ENCODE assay signal across 20 cellular contexts in the genomic region with DNA sequence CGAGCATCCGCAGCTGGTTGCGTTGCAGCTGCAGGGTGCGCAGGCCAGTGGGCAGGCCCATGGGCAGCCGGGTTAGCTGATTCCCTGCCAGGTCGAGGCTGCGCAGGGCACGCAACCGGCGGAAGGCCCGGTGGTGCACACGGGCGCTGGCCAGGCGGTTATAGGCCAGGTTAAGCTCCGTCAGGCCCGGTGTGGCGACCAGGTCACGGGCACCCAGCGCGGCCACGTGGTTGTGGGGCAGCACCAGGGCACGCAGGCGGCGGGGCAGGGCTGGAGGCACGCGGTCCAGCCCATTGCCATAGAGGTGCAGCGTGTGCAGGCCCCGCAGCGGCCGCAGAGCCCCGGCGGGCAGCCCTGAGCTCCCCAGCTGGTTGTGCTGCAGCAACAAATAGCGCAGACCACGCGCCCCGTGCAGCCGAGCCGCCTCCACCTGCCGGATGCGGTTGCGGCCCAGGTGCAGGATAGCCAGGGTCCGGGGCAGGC. TPM values are rescaled to one million over a fixed set of nuclear protein-coding genes. Genes with fewer than 3 reads are reported as not detected.
"Had no signal": no experiment of that assay in that cellular context is flagged by ENCODE, and none has a peak within 500 bp of the region (broad histone marks: within the 10 kb centered on the region; RNA-seq: fewer than 3 reads in every experiment).

No MANE protein-coding gene starts in this region.

- ATAC-seq: activated naive CD8-positive, alpha-beta T cell treated with anti-CD3 and anti-CD28 coated beads, Interleukin-2, amount 50 U/mL, for 24 hours; esophagus mucosa had no signal

- DNase-seq: activated CD4-positive, alpha-beta T cell treated with anti-CD3 and anti-CD28 coated beads, Interleukin-2, amount 10 ng/mL, durations not matched to agents 24 days and 14 days; activated naive CD4-positive, alpha-beta T cell treated with Interleukin-2 at 50 U/mL for 16 hours; activated naive CD8-positive, alpha-beta T cell treated with anti-CD3 and anti-CD28 coated beads, Interleukin-2, amount 50 U/mL, for 24 hours; endodermal cell; foreskin fibroblast; stimulated activated CD4-positive, alpha-beta T cell treated with anti-CD3 and anti-CD28 coated beads, Interleukin-4, amount 100 ng/mL, for 4 hours had no signal

- H3K9me3 ChIP-seq: ascending aorta had no signal

- H3K79me2 ChIP-seq: parathyroid adenoma had no signal

- H3K27me3 ChIP-seq: ascending aorta, neural progenitor cell had no signal

- H3K27ac ChIP-seq: ascending aorta, neural progenitor cell, parathyroid adenoma, VCaP had no signal

- H3K9ac ChIP-seq: neural progenitor cell, parathyroid adenoma had no signal

- H3K36me3 ChIP-seq: neural progenitor cell had no signal

- H2AFZ ChIP-seq: neural progenitor cell, parathyroid adenoma had no signal

- FAIRE-seq: bronchial epithelial cell, islet of Langerhans, urothelium cell line had no signal

- H3K4me1 ChIP-seq: parathyroid adenoma had no signal

- H3K4me3 ChIP-seq: ascending aorta, neural progenitor cell had no signal

- H3K4me2 ChIP-seq: neural progenitor cell had no signal

RNA-seq across cellular contexts. Expression of a gene that starts 5.3 kb away (rescaled TPM):
- total RNA-seq: activated CD4-positive, alpha-beta T cell treated with anti-CD3 and anti-CD28 coated beads, Interleukin-2, amount 10 ng/mL, durations not matched to agents 24 days and 14 days; bronchial epithelial cell; dermis microvascular lymphatic vessel endothelial cell; liver; skeletal muscle tissue had no signal

RNA-seq across cellular contexts. Expression of a gene that starts 27.0 kb away (rescaled TPM):
- total RNA-seq: ascending aorta had no signal

RNA-seq across cellular contexts. Expression of a gene that starts 56.0 kb away (rescaled TPM):
- total RNA-seq: ascending aorta, dermis microvascular lymphatic vessel endothelial cell, esophagus mucosa, liver, mesenteric fat pad, myocyte, renal cortical epithelial cell, skeletal muscle tissue had no signal
- polyA plus RNA-seq: liver had no signal
